24 cellular contexts compared by ENCODE assay signal in genomic region chr4:46506876-46507275, GRCh38.
A peak's percentile ranks its signal among the peaks of the same experiment; 100 is the strongest.
DNase-seq lines count a peak whose midpoint lies in the region; ATAC-seq and TF ChIP-seq lines count a peak whose summit lies in the region.
"Had no signal": no experiment of that assay in that cellular context is flagged by ENCODE, and none has a peak within 500 bp of the region (broad histone marks: within the 10 kb centered on the region; RNA-seq: fewer than 3 reads in every experiment).

No MANE protein-coding gene starts in this region.

- H2BK120ac ChIP-seq in mesenchymal stem cell (ENCODE audit: low read depth, low read length) = no peak overlapping the region

- BruUV-seq in Panc1 (replicated peaks; lab: Mats Ljungman, UMichigan) (no TSS peak), mammary epithelial cell (replicated peaks; lab: Mats Ljungman, UMichigan) (no TSS peak)

- H3K27me3 ChIP-seq in Panc1 (ENCODE audit: control insufficient read depth, insufficient read depth, low read length) = no peaks in the 10 kb centered on the region
- no peaks in the 10 kb centered on the region for H3K27me3 ChIP-seq in mammary epithelial cell (ENCODE audit: insufficient read depth, low read length)
- H3K27me3 ChIP-seq in mesenchymal stem cell (ENCODE audit: control insufficient read depth in 1 of 2, insufficient read depth in 1 of 2, low read length in 2 of 2) = no peaks in the 10 kb centered on the region
- H3K27me3 ChIP-seq: tibial nerve had no signal

- CTCF ChIA-PET in Panc1 (lab: Charles Lee) (no interaction called here), mammary epithelial cell (lab: Charles Lee; ENCODE audit: low non-redundant PET) (no interaction called here)

- H2AK5ac ChIP-seq in mesenchymal stem cell (ENCODE audit: low read length, severe bottlenecking) = no peak overlapping the region

- no peak overlapping the region for H2BK15ac ChIP-seq in mesenchymal stem cell (ENCODE audit: low read depth, poor library complexity, severe bottlenecking)

- DNase-seq in ELR (ENCODE audit: low read depth) = peak; percentile 11
- peak; percentile 5 for DNase-seq in Panc1 (ENCODE audit: low read depth, low spot score)
- peak; percentile 90 for DNase-seq in mammary epithelial cell
- DNase-seq in mesenchymal stem cell = peak; percentile 12
- no peak for DNase-seq in DMS153 treated with DMSO at 0.1 percent for 48 hours (lab: John Stamatoyannopoulos, UW; ENCODE audit: unreplicated experiment)
- DNase-seq: activated CD4-positive, alpha-beta T cell treated with anti-CD3 and anti-CD28 coated beads for 4 hours; Calu3; effector CD8-positive, alpha-beta T cell; kidney; NCI-H1694 treated with DMSO at 0.1 percent for 48 hours; NCI-H2171 treated with DMSO at 0.1 percent for 48 hours; NCI-H526 treated with DMSO at 0.1 percent for 48 hours; nucleus accumbens; SHP77; stimulated activated CD4-positive, alpha-beta T cell treated with anti-CD3 and anti-CD28 coated beads, Interleukin-4, amount 100 ng/mL, for 24 hours; T-cell had no signal

- ATAC-seq in Panc1 (no peak), HG02642 (IDR thresholded peaks at IDR 0.05; ENCODE audit: poor library complexity, unreplicated experiment) (no peak), HG03045 (IDR thresholded peaks at IDR 0.05; ENCODE audit: unreplicated experiment) (no peak)
- no peak for ATAC-seq in activated CD4-positive, CD25-positive, alpha-beta regulatory T cell treated with anti-CD3 and anti-CD28 coated beads, Interleukin-2, amount 50 U/mL, for 24 hours
- ATAC-seq: activated naive CD4-positive, alpha-beta T cell treated with anti-CD3 and anti-CD28 coated beads, Interleukin-2, amount 50 U/mL, for 72 hours; esophagus mucosa; GM23338; T-cell had no signal

- no peaks in the 10 kb centered on the region for H4K20me1 ChIP-seq in mammary epithelial cell (ENCODE audit: insufficient read depth, low read length)

- no peak overlapping the region for H4K8ac ChIP-seq in mesenchymal stem cell (ENCODE audit: low read length)

- H3K9me3 ChIP-seq in Panc1 (ENCODE audit: control insufficient read depth, insufficient read depth, low read depth, low read length) (no peaks in the 10 kb centered on the region), mammary epithelial cell (replicated peaks; ENCODE audit: insufficient read depth, low read length) (no peaks in the 10 kb centered on the region), mesenchymal stem cell (ENCODE audit: control insufficient read depth, low read length) (no peaks in the 10 kb centered on the region)
- H3K9me3 ChIP-seq: tibial nerve had no signal

- no peak overlapping the region for H2BK5ac ChIP-seq in mesenchymal stem cell (ENCODE audit: low read depth, low read length, poor library complexity, severe bottlenecking)

- no peak overlapping the region for H2BK12ac ChIP-seq in mesenchymal stem cell (ENCODE audit: low read length in 2 of 2)

- H3K18ac ChIP-seq in mesenchymal stem cell (ENCODE audit: low read depth in 1 of 2, low read length in 2 of 2) = no peak overlapping the region

- H3K14ac ChIP-seq in mesenchymal stem cell (ENCODE audit: low read length in 2 of 2) = no peak overlapping the region

- no peaks in the 10 kb centered on the region for H3K36me3 ChIP-seq in Panc1 (ENCODE audit: control insufficient read depth, insufficient read depth, low read length)
- no peaks in the 10 kb centered on the region for H3K36me3 ChIP-seq in mammary epithelial cell (ENCODE audit: insufficient read depth, low read length)
- H3K36me3 ChIP-seq in mesenchymal stem cell (ENCODE audit: control insufficient read depth in 1 of 2, insufficient read depth in 2 of 2, low read depth in 1 of 2, low read length in 2 of 2) = no peaks in the 10 kb centered on the region
- H3K36me3 ChIP-seq: tibial nerve had no signal

- intact Hi-C loops in Panc1 (cut with micrococcal nuclease; ENCODE audit: unreplicated experiment) = no loop called here
- intact Hi-C loops in mammary epithelial cell (cut with micrococcal nuclease) = loop anchor here (5.0 to 10.0 kb wide), 3 partner anchors 48 to 115 kb away; partner anchors contain the start of gene GABRA2

- no peak overlapping the region for H3K23ac ChIP-seq in mesenchymal stem cell (ENCODE audit: low read length in 2 of 2)

- POLR2A ChIA-PET in Panc1 (lab: Charles Lee) = no interaction called here

- no peaks in the 10 kb centered on the region for H3K4me1 ChIP-seq in Panc1 (ENCODE audit: control insufficient read depth, insufficient read depth, low read length)
- peaks cover 49% of the 10 kb centered on the region for H3K4me1 ChIP-seq in mammary epithelial cell (ENCODE audit: insufficient read depth, low read length)
- H3K4me1 ChIP-seq in mesenchymal stem cell (ENCODE audit: control insufficient read depth, insufficient read depth, low read depth, low read length) = no peaks in the 10 kb centered on the region
- H3K4me1 ChIP-seq: tibial nerve had no signal

- H3K9ac ChIP-seq in mammary epithelial cell (ENCODE audit: insufficient read depth, low read length) = no peak overlapping the region
- H3K9ac ChIP-seq in mesenchymal stem cell (ENCODE audit: low read length) = no peak overlapping the region

- H3K79me2 ChIP-seq in mammary epithelial cell (ENCODE audit: insufficient read depth, low read length) = no peaks in the 10 kb centered on the region

- peak overlapping the region; percentile 14 for H3K4me2 ChIP-seq in mammary epithelial cell (ENCODE audit: insufficient read depth, low read depth, low read length)
- no peak overlapping the region for H3K4me2 ChIP-seq in mesenchymal stem cell (ENCODE audit: low read length, poor library complexity, severe bottlenecking)
- H3K4me2 ChIP-seq: GM23338 had no signal

- H3K4me3 ChIP-seq in Panc1 (ENCODE audit: low read depth in 2 of 2, low read length in 2 of 2) = no peak overlapping the region
- no peak overlapping the region for H3K4me3 ChIP-seq in mammary epithelial cell (replicated peaks in 1 of 3; ENCODE audit: insufficient read depth in 1 of 3, low read depth in 2 of 3, low read length in 3 of 3)
- H3K4me3 ChIP-seq in mesenchymal stem cell (ENCODE audit: insufficient read depth in 1 of 2, low read depth in 1 of 2, low read length in 2 of 2) = no peak overlapping the region
- H3K4me3 ChIP-seq: GM23338, tibial nerve had no signal

- no peaks in the 10 kb centered on the region for H3K79me1 ChIP-seq in mesenchymal stem cell (replicated peaks; ENCODE audit: low read length, poor library complexity, severe bottlenecking)

- no peak for TF ChIP-seq CTCF in Panc1 (IDR thresholded peaks at IDR 0.05)
- no peak for TF ChIP-seq CTCF in mammary epithelial cell (conservative IDR thresholded peaks at IDR 0.05 in 1 of 2, IDR thresholded peaks at IDR 0.05 in 1 of 2; ENCODE audit: extremely low read depth in 1 of 2, insufficient read depth in 1 of 2, low read depth in 1 of 2, low read length in 2 of 2)

- H3K4ac ChIP-seq in mesenchymal stem cell (ENCODE audit: low read depth in 1 of 2, low read length in 2 of 2) = no peak overlapping the region

- dilution Hi-C loops in mammary epithelial cell (cut with HindIII; ENCODE audit: low sequenced_read_pairs) = no loop called here

- H3K27ac ChIP-seq in Panc1 (ENCODE audit: low read length) (no peak overlapping the region), mammary epithelial cell (ENCODE audit: insufficient read depth, low read depth, low read length) (peak overlapping the region; percentile 69), mesenchymal stem cell (ENCODE audit: low read length, poor library complexity, severe bottlenecking) (no peak overlapping the region)
- H3K27ac ChIP-seq: C4-2B, tibial nerve had no signal

- H2AFZ ChIP-seq in mammary epithelial cell (ENCODE audit: low read depth, low read length) = no peak overlapping the region
- H2AFZ ChIP-seq in mesenchymal stem cell (ENCODE audit: low read depth, low read length) = no peak overlapping the region
- H2AFZ ChIP-seq: GM23338 had no signal

- in situ Hi-C loops in Panc1 (cut with HindIII; ENCODE audit: low pct_unique_long_range_greater_than_20kb, low sequenced_read_pairs) (no loop called here), mammary epithelial cell (cut with MboI; ENCODE audit: low sequenced_read_pairs in 2 of 2) (no loop called here)

- WGBS in mammary epithelial cell (ENCODE audit: low coverage, missing lambda C conversion rate) = 4% methylated on average over 4 of the region's 4 CpGs
- 66% methylated on average over 3 of the region's 4 CpGs for WGBS in mesenchymal stem cell

- H4K91ac ChIP-seq in mesenchymal stem cell (ENCODE audit: low read length) = no peak overlapping the region
